Comparison of ENCODE assay signal across 1 cellular context in the genomic region with DNA sequence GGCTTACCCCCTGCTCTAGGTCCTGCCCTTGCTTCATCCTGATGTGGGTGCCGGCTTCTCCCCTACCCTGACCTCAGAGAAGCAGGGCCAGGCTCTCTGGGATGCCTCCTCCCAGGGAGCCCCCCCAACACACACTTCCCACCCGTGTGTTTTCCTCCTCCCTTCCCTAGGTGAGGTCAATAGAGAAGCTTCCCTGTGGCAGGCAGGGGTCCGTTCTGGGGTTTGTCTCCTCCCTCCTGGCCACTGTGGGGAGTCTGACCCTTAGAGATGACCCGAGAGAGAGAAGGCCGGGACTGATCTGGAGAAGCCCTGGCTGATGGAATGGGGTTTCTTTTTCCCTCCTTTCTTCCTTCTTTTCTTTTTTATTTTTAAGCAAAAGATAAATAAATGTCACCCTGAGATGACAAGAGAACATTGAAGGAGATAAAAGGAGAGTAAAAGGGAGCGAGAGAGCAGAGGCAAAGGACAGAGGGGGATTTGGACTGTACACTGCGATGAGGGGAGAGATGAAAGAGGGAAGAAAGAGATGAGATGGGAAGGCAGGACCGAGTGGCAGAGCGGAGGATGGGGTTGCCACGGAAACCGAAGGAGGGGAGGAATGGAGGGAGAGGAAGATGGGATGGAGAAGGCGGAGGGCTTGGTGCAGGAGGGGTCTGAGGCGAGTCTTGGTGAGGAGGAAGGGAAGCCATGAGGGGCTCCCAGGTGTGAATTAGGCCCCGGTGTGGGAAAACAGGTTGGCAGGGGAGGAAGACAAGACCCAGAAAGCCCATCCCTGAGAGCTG.
TF ChIP-seq lines count a peak whose summit lies in the region.

No MANE protein-coding gene starts in this region.

TF ChIP-seq in H1, 55 proteins besides CTCF, POLR2A, EP300 and RAD21:
- TF ChIP-seq CEBPB (IDR thresholded peaks at IDR 0.05; ENCODE audit: low read depth, low read length) (no peak), RNF2 (IDR thresholded peaks at IDR 0.05; ENCODE audit: borderline replicate concordance, low read depth, low read length, missing control alignments, poor library complexity, severe bottlenecking) (no peak), BACH1 (IDR thresholded peaks at IDR 0.05; ENCODE audit: low read length) (no peak), SP4 (IDR thresholded peaks at IDR 0.05; ENCODE audit: low read length) (no peak), EZH2 (IDR thresholded peaks at IDR 0.05; ENCODE audit: low read depth, low read length, severe bottlenecking) (no peak), ASH2L (IDR thresholded peaks at IDR 0.05; ENCODE audit: low read length) (no peak), HDAC2 (IDR thresholded peaks at IDR 0.05; ENCODE audit: borderline replicate concordance in 1 of 2, low read depth in 2 of 2, low read length in 2 of 2) (no peak), EGR1 (IDR thresholded peaks at IDR 0.05; ENCODE audit: borderline replicate concordance, low read depth, low read length) (no peak), CBX5 (IDR thresholded peaks at IDR 0.05; ENCODE audit: low read depth, low read length) (no peak), TBP (IDR thresholded peaks at IDR 0.05; ENCODE audit: low read depth, low read length) (no peak), TCF12 (IDR thresholded peaks at IDR 0.05; ENCODE audit: low read depth, low read length) (no peak), RXRA (IDR thresholded peaks at IDR 0.05; ENCODE audit: insufficient read depth, low read depth, low read length) (no peak), YY1 (IDR thresholded peaks at IDR 0.05; ENCODE audit: low read depth, low read length) (no peak)
- TF ChIP-seq, protein P1, sequence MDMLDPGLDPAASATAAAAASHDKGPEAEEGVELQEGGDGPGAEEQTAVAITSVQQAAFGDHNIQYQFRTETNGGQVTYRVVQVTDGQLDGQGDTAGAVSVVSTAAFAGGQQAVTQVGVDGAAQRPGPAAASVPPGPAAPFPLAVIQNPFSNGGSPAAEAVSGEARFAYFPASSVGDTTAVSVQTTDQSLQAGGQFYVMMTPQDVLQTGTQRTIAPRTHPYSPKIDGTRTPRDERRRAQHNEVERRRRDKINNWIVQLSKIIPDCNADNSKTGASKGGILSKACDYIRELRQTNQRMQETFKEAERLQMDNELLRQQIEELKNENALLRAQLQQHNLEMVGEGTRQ (IDR thresholded peaks at IDR 0.05; ENCODE audit: low read length) = no peak
- TF ChIP-seq, protein P2, sequence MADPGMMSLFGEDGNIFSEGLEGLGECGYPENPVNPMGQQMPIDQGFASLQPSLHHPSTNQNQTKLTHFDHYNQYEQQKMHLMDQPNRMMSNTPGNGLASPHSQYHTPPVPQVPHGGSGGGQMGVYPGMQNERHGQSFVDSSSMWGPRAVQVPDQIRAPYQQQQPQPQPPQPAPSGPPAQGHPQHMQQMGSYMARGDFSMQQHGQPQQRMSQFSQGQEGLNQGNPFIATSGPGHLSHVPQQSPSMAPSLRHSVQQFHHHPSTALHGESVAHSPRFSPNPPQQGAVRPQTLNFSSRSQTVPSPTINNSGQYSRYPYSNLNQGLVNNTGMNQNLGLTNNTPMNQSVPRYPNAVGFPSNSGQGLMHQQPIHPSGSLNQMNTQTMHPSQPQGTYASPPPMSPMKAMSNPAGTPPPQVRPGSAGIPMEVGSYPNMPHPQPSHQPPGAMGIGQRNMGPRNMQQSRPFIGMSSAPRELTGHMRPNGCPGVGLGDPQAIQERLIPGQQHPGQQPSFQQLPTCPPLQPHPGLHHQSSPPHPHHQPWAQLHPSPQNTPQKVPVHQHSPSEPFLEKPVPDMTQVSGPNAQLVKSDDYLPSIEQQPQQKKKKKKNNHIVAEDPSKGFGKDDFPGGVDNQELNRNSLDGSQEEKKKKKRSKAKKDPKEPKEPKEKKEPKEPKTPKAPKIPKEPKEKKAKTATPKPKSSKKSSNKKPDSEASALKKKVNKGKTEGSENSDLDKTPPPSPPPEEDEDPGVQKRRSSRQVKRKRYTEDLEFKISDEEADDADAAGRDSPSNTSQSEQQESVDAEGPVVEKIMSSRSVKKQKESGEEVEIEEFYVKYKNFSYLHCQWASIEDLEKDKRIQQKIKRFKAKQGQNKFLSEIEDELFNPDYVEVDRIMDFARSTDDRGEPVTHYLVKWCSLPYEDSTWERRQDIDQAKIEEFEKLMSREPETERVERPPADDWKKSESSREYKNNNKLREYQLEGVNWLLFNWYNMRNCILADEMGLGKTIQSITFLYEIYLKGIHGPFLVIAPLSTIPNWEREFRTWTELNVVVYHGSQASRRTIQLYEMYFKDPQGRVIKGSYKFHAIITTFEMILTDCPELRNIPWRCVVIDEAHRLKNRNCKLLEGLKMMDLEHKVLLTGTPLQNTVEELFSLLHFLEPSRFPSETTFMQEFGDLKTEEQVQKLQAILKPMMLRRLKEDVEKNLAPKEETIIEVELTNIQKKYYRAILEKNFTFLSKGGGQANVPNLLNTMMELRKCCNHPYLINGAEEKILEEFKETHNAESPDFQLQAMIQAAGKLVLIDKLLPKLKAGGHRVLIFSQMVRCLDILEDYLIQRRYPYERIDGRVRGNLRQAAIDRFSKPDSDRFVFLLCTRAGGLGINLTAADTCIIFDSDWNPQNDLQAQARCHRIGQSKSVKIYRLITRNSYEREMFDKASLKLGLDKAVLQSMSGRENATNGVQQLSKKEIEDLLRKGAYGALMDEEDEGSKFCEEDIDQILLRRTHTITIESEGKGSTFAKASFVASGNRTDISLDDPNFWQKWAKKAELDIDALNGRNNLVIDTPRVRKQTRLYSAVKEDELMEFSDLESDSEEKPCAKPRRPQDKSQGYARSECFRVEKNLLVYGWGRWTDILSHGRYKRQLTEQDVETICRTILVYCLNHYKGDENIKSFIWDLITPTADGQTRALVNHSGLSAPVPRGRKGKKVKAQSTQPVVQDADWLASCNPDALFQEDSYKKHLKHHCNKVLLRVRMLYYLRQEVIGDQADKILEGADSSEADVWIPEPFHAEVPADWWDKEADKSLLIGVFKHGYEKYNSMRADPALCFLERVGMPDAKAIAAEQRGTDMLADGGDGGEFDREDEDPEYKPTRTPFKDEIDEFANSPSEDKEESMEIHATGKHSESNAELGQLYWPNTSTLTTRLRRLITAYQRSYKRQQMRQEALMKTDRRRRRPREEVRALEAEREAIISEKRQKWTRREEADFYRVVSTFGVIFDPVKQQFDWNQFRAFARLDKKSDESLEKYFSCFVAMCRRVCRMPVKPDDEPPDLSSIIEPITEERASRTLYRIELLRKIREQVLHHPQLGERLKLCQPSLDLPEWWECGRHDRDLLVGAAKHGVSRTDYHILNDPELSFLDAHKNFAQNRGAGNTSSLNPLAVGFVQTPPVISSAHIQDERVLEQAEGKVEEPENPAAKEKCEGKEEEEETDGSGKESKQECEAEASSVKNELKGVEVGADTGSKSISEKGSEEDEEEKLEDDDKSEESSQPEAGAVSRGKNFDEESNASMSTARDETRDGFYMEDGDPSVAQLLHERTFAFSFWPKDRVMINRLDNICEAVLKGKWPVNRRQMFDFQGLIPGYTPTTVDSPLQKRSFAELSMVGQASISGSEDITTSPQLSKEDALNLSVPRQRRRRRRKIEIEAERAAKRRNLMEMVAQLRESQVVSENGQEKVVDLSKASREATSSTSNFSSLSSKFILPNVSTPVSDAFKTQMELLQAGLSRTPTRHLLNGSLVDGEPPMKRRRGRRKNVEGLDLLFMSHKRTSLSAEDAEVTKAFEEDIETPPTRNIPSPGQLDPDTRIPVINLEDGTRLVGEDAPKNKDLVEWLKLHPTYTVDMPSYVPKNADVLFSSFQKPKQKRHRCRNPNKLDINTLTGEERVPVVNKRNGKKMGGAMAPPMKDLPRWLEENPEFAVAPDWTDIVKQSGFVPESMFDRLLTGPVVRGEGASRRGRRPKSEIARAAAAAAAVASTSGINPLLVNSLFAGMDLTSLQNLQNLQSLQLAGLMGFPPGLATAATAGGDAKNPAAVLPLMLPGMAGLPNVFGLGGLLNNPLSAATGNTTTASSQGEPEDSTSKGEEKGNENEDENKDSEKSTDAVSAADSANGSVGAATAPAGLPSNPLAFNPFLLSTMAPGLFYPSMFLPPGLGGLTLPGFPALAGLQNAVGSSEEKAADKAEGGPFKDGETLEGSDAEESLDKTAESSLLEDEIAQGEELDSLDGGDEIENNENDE (IDR thresholded peaks at IDR 0.05; ENCODE audit: insufficient replicate concordance, low read length) = no peak
